ENCODE assay signal across 15 cellular contexts in the genomic region with DNA sequence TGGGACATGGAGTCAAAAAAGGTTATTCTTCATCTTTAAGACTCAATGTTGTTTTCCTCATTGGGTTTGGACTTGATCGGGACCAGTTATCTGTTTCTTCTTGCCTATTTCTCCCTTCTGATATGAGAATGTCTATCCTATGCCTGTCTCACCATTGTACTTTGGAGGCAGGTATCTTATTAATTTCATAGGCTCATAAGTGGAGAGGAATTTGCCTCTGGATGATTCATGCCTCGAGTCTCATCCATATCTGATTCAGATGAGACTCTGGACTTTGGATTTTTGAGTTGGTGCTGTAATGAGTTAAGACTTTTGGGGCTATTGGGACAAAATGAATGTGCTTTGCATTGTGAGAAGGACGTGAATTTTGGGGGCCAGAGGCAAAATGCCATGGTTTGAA.
"Had no signal": no experiment of that assay in that cellular context is flagged by ENCODE, and none has a peak within 500 bp of the region (broad histone marks: within the 10 kb centered on the region; RNA-seq: fewer than 3 reads in every experiment).

No MANE protein-coding gene starts in this region.

- H3K36me3 ChIP-seq: esophagus squamous epithelium, gastroesophageal sphincter, neural progenitor cell, ovary, right atrium auricular region had no signal

- DNase-seq: effector memory CD4-positive, alpha-beta T cell; esophagus squamous epithelium; glutamatergic neuron; immature natural killer cell; kidney; natural killer cell; nucleus accumbens; ovary; stimulated activated CD4-positive, alpha-beta T cell treated with anti-CD3 and anti-CD28 coated beads, Interleukin-2, amount 100 ng/mL, for 48 hours; stimulated activated naive CD4-positive, alpha-beta T cell treated with Interleukin-2 at 50 U/mL for 16 hours; trophoblast cell had no signal

- H3K4me1 ChIP-seq: esophagus squamous epithelium, neural progenitor cell had no signal

- ATAC-seq: gastroesophageal sphincter, natural killer cell had no signal

- H3K27ac ChIP-seq: esophagus squamous epithelium, gastroesophageal sphincter, neural progenitor cell, ovary, right atrium auricular region had no signal

- H3K4me3 ChIP-seq: esophagus squamous epithelium, gastroesophageal sphincter, neural progenitor cell, ovary, right atrium auricular region, smooth muscle cell had no signal

- H3K9me3 ChIP-seq: esophagus squamous epithelium, gastroesophageal sphincter, ovary, right atrium auricular region had no signal
